In the genomic region with DNA sequence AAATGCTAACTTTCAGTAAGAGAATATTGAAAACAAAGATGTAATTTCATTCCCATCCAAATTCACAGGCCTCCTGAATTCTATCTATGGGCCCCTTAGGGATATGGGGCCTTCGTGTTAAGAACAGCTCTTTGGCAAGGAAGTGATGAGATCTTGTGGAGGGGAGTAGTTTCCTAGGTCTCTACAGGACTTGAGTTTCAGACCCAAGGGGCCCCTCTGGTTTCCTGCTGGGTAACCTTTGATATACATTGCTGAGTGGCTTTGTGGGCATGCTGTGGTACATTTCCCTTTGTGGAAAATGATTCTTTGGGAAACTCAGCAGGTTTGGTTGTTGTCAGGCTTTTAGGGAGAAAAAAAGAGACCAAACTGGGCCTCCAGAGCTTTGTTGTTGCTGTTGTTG, we compare ENCODE assay signal across 1 cellular context.
TF ChIP-seq lines count a peak whose summit lies in the region.

No MANE protein-coding gene starts in this region.

TF ChIP-seq in GM12878, 131 proteins besides CTCF, POLR2A, EP300 and RAD21:
- TF ChIP-seq SMAD1 (IDR thresholded peaks at IDR 0.05; ENCODE audit: low read depth, partially characterized antibody) (no peak), JUND (IDR thresholded peaks at IDR 0.05; ENCODE audit: low read depth, low read length) (no peak), GATAD2B (conservative IDR thresholded peaks at IDR 0.05; ENCODE audit: low read depth) (no peak), NFIC (IDR thresholded peaks at IDR 0.05; ENCODE audit: low read depth, low read length) (0 out of 2 replicates have a peak, but pooled peaks have one; percentile 42), SIN3A (IDR thresholded peaks at IDR 0.05; ENCODE audit: low read depth, low read length) (no peak), RUNX3 (IDR thresholded peaks at IDR 0.05; ENCODE audit: low read length) (peak; percentile 76), STAT3 (IDR thresholded peaks at IDR 0.05; ENCODE audit: low read depth, low read length) (no peak), SPI1 (IDR thresholded peaks at IDR 0.05; ENCODE audit: borderline replicate concordance, insufficient read depth, low read depth, low read length) (peak; percentile 11; the same call in 1 of the 2 replicates), EED (IDR thresholded peaks at IDR 0.05; ENCODE audit: low read depth) (peak; percentile 71), ZNF384 (IDR thresholded peaks at IDR 0.05; ENCODE audit: borderline replicate concordance, low read depth, low read length) (no peak), ETV6 (conservative IDR thresholded peaks at IDR 0.05 in 1 of 2, IDR thresholded peaks at IDR 0.05 in 1 of 2; ENCODE audit: borderline replicate concordance in 1 of 2, low read depth in 1 of 2) (no peak), SUPT20H (IDR thresholded peaks at IDR 0.05; ENCODE audit: borderline replicate concordance, control insufficient read depth, low read depth, low read length) (no peak), MEF2B (IDR thresholded peaks at IDR 0.05; ENCODE audit: partially characterized antibody, poor library complexity, severe bottlenecking) (peak; percentile 34), RB1 (IDR thresholded peaks at IDR 0.05; ENCODE audit: borderline replicate concordance) (no peak), CEBPZ (IDR thresholded peaks at IDR 0.05; ENCODE audit: low read depth, low read length) (no peak), DPF2 (IDR thresholded peaks at IDR 0.05) (0 out of 2 replicates have a peak, but pooled peaks have one; percentile 21), NR2C1 (IDR thresholded peaks at IDR 0.05) (no peak), CREM (IDR thresholded peaks at IDR 0.05; ENCODE audit: low read depth) (no peak), SMAD5 (IDR thresholded peaks at IDR 0.05; ENCODE audit: low read depth) (no peak), TCF7 (IDR thresholded peaks at IDR 0.05; ENCODE audit: borderline replicate concordance) (peak; percentile 34; the same call in 1 of the 2 replicates), BCL3 (IDR thresholded peaks at IDR 0.05; ENCODE audit: borderline replicate concordance, insufficient read depth, low read depth, low read length, poor library complexity, severe bottlenecking) (no peak), MTA3 (IDR thresholded peaks at IDR 0.05; ENCODE audit: borderline replicate concordance, low read length) (no peak), MTA2 (IDR thresholded peaks at IDR 0.05; ENCODE audit: low read depth) (no peak), IKZF1 (conservative IDR thresholded peaks at IDR 0.05) (peak; percentile 54; the same call in 1 of the 2 replicates), E2F4 (IDR thresholded peaks at IDR 0.05; ENCODE audit: low read depth, low read length) (no peak), JUNB (IDR thresholded peaks at IDR 0.05) (no peak), CEBPB (IDR thresholded peaks at IDR 0.05; ENCODE audit: borderline replicate concordance in 1 of 2, low read depth in 2 of 2, low read length in 2 of 2) (no peak), SMARCA5 (IDR thresholded peaks at IDR 0.05) (no peak), IKZF2 (IDR thresholded peaks at IDR 0.05) (peak; percentile 24 to 40; a peak in 2 of 4 replicates), POLR2AphosphoS2 (IDR thresholded peaks at IDR 0.05; ENCODE audit: low read depth, low read length) (no peak), HDAC2 (IDR thresholded peaks at IDR 0.05) (no peak)
- TF ChIP-seq, protein P1, sequence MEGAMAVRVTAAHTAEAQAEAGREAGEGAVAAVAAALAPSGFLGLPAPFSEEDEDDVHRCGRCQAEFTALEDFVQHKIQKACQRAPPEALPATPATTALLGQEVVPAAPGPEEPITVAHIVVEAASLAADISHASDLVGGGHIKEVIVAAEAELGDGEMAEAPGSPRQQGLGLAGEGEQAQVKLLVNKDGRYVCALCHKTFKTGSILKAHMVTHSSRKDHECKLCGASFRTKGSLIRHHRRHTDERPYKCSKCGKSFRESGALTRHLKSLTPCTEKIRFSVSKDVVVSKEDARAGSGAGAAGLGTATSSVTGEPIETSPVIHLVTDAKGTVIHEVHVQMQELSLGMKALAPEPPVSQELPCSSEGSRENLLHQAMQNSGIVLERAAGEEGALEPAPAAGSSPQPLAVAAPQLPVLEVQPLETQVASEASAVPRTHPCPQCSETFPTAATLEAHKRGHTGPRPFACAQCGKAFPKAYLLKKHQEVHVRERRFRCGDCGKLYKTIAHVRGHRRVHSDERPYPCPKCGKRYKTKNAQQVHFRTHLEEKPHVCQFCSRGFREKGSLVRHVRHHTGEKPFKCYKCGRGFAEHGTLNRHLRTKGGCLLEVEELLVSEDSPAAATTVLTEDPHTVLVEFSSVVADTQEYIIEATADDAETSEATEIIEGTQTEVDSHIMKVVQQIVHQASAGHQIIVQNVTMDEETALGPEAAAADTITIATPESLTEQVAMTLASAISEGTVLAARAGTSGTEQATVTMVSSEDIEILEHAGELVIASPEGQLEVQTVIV (IDR thresholded peaks at IDR 0.05; ENCODE audit: borderline replicate concordance, partially characterized antibody) = no peak
- TF ChIP-seq, protein P2, sequence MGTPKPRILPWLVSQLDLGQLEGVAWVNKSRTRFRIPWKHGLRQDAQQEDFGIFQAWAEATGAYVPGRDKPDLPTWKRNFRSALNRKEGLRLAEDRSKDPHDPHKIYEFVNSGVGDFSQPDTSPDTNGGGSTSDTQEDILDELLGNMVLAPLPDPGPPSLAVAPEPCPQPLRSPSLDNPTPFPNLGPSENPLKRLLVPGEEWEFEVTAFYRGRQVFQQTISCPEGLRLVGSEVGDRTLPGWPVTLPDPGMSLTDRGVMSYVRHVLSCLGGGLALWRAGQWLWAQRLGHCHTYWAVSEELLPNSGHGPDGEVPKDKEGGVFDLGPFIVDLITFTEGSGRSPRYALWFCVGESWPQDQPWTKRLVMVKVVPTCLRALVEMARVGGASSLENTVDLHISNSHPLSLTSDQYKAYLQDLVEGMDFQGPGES (IDR thresholded peaks at IDR 0.05) = no peak
